14 cellular contexts compared by ENCODE assay signal in genomic region chr15:96046620-96047240, GRCh38.
DNase-seq lines count a peak whose midpoint lies in the region; ATAC-seq lines count a peak whose summit lies in the region.
"Had no signal": no experiment of that assay in that cellular context is flagged by ENCODE, and none has a peak within 500 bp of the region (broad histone marks: within the 10 kb centered on the region; RNA-seq: fewer than 3 reads in every experiment).

No MANE protein-coding gene starts in this region.

- H3K4me3 ChIP-seq in skeletal muscle satellite cell (ENCODE audit: low read length) (peak overlapping the region; percentile 46), SJCRH30 (no peak overlapping the region)
- H3K4me3 ChIP-seq: PC-9, stomach had no signal

- peaks cover 22% of the 10 kb centered on the region for H3K4me1 ChIP-seq in skeletal muscle satellite cell (ENCODE audit: control insufficient read depth, insufficient read depth, low read length)
- H3K4me1 ChIP-seq in SJCRH30 = no peaks in the 10 kb centered on the region

- no peak overlapping the region for H3K27ac ChIP-seq in SJCRH30
- H3K27ac ChIP-seq: PC-9, stomach had no signal

- H3K36me3 ChIP-seq in skeletal muscle satellite cell (ENCODE audit: insufficient read depth, low read length) (no peaks in the 10 kb centered on the region), SJCRH30 (no peaks in the 10 kb centered on the region)
- H3K36me3 ChIP-seq: stomach had no signal

- H3K4me2 ChIP-seq in skeletal muscle satellite cell (ENCODE audit: low read length) = peak overlapping the region; percentile 68
- H3K4me2 ChIP-seq: PC-9 had no signal

- no peaks in the 10 kb centered on the region for H3K9me3 ChIP-seq in skeletal muscle satellite cell (replicated peaks; ENCODE audit: low read length)
- no peaks in the 10 kb centered on the region for H3K9me3 ChIP-seq in SJCRH30 (replicated peaks)
- H3K9me3 ChIP-seq: stomach had no signal

- peak overlapping the region; percentile 68 for H3K9ac ChIP-seq in skeletal muscle satellite cell (ENCODE audit: low read depth, low read length)

- DNase-seq in ELR (ENCODE audit: low read depth) = peak; percentile 27
- DNase-seq in NCI-H460 (ENCODE audit: extremely low read depth, low read depth) = peak; percentile 24
- peak; percentile 65 for DNase-seq in fibroblast of peridontal ligament (ENCODE audit: extremely low read depth)
- DNase-seq in NCI-H510A treated with DMSO at 0.1 percent for 48 hours (lab: John Stamatoyannopoulos, UW) = no peak
- DNase-seq in SJCRH30 = no peak
- DNase-seq: activated CD4-positive, alpha-beta T cell treated with anti-CD3 and anti-CD28 coated beads, Interleukin-2, amount 50 U/mL, for 48 hours; activated gamma-delta T cell treated with Interleukin-2 at 50 U/mL for 16 hours; caudate nucleus; midbrain; PC-9; stomach; T-helper 2 cell had no signal

- H3K27me3 ChIP-seq in skeletal muscle satellite cell (ENCODE audit: control insufficient read depth, insufficient read depth, low read length) = no peaks in the 10 kb centered on the region
- H3K27me3 ChIP-seq in SJCRH30 = no peaks in the 10 kb centered on the region
- H3K27me3 ChIP-seq: stomach had no signal

- no peak for ATAC-seq in HG03095 (IDR thresholded peaks at IDR 0.05; ENCODE audit: unreplicated experiment)

Comparison
In these comparisons a context has a peak if more than half of its experiments do, and no peak if none do; other contexts are left out.
1. DNase-seq: peak in ELR (single experiment), NCI-H460 (single experiment) and fibroblast of peridontal ligament (single experiment); none in NCI-H510A treated with DMSO at 0.1 percent for 48 hours (single experiment) and SJCRH30 (0 of 2).